ENCODE assay signal across 1 cellular context in the genomic region with DNA sequence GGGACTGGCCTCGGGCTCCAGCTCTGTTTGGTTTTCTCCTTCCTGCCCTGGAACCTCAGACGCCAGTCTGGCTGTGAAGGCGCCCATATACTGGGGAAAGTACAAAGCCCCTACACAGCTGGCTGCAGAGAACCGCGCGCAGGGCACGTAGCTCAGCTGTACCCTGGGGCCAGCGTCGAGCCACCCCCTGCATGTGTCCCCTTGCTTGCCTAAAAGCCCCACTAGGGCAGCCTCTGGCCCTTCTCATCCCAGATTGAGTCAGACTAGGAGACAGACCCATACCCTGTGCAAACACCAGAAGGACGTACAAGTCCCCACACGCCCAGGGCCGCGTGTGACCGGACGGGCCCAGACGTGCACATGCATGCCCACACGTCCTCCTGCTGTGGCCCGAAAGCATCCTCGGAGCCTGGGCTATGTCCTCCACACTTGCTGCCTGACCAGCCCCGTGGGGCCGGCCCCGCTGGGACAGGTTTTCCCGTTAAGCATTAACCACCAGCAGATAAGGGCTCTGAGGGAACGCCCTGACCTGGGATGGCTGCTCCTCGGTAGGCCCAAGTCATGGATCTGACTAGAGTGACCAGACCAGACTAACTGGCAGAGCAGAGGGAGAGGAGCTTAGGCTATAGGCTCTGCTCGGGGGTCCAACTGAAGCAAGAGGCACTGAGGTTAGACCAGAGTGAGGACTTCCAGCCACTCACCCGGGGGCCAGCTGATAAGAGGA.
TF ChIP-seq lines count a peak whose summit lies in the region.

No MANE protein-coding gene starts in this region.

TF ChIP-seq in H1, 55 proteins besides CTCF, POLR2A, EP300 and RAD21:
- TF ChIP-seq CHD1 (IDR thresholded peaks at IDR 0.05; ENCODE audit: low read depth, low read length) (no peak), RFX5 (IDR thresholded peaks at IDR 0.05; ENCODE audit: borderline replicate concordance, low read depth, low read length) (no peak), PHF8 (conservative IDR thresholded peaks at IDR 0.05; ENCODE audit: low read depth, low read length) (no peak), TCF12 (IDR thresholded peaks at IDR 0.05; ENCODE audit: low read depth, low read length) (no peak), KDM5A (IDR thresholded peaks at IDR 0.05; ENCODE audit: low read length) (no peak), BCL11A (IDR thresholded peaks at IDR 0.05; ENCODE audit: low read depth in 2 of 2, low read length in 2 of 2) (no peak), TAF1 (IDR thresholded peaks at IDR 0.05; ENCODE audit: low read depth, low read length) (no peak), BRCA1 (IDR thresholded peaks at IDR 0.05; ENCODE audit: low read depth, low read length) (no peak), BACH1 (IDR thresholded peaks at IDR 0.05; ENCODE audit: low read length) (no peak), KDM4A (IDR thresholded peaks at IDR 0.05; ENCODE audit: low read depth, low read length, severe bottlenecking) (no peak), GABPA (IDR thresholded peaks at IDR 0.05; ENCODE audit: borderline replicate concordance, insufficient read depth, low read length) (no peak), CREB1 (IDR thresholded peaks at IDR 0.05) (no peak), YY1 (IDR thresholded peaks at IDR 0.05; ENCODE audit: low read depth, low read length) (no peak)
- TF ChIP-seq, protein P1, sequence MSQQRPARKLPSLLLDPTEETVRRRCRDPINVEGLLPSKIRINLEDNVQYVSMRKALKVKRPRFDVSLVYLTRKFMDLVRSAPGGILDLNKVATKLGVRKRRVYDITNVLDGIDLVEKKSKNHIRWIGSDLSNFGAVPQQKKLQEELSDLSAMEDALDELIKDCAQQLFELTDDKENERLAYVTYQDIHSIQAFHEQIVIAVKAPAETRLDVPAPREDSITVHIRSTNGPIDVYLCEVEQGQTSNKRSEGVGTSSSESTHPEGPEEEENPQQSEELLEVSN (IDR thresholded peaks at IDR 0.05) = no peak
